In genomic region chr13:29935309-29935981, GRCh38 we compare ENCODE assay signal across 9 cellular contexts.
A peak's percentile ranks its signal among the peaks of the same experiment; 100 is the strongest.
DNase-seq lines count a peak whose midpoint lies in the region; ATAC-seq and TF ChIP-seq lines count a peak whose summit lies in the region.
"Had no signal": no experiment of that assay in that cellular context is flagged by ENCODE, and none has a peak within 500 bp of the region (broad histone marks: within the 10 kb centered on the region; RNA-seq: fewer than 3 reads in every experiment).

No MANE protein-coding gene starts in this region.

- no peak overlapping the region for H3K4me2 ChIP-seq in DND-41 (ENCODE audit: insufficient read depth, low read length)

- peaks cover 4% of the 10 kb centered on the region for H3K4me1 Mint-ChIP-seq in type B pancreatic cell (ENCODE audit: unreplicated experiment)

- no peak for TF ChIP-seq CTCF in DND-41 (IDR thresholded peaks at IDR 0.05; ENCODE audit: borderline replicate concordance, extremely low read depth, low read length, poor library complexity, severe bottlenecking)
- TF ChIP-seq CTCF in mucosa of descending colon (IDR thresholded peaks at IDR 0.05): no peak
- TF ChIP-seq CTCF in type B pancreatic cell (conservative IDR thresholded peaks at IDR 0.05): no peak

- no peaks in the 10 kb centered on the region for H3K79me2 ChIP-seq in DND-41 (ENCODE audit: insufficient read depth, low read length)

- DNase-seq in DND-41 (peak; percentile 43), KG1 (lab: John Stamatoyannopoulos, UW) (peak; percentile 8), mucosa of descending colon (peak in 2 of 3 donors; percentile 47 to 81), type B pancreatic cell (ENCODE audit: extremely low spot score, unreplicated experiment) (no peak), islet precursor cell (no peak), cerebellum (ENCODE audit: low spot score) (no peak)
- DNase-seq in activated CD8-positive, alpha-beta memory T cell treated with anti-CD3 and anti-CD28 coated beads, Interleukin-2, amount 50 U/mL, for 4 hours: peak; percentile 55

- H3K4me3 ChIP-seq in DND-41 (ENCODE audit: low read depth in 1 of 2, low read length in 2 of 2): no peak overlapping the region
- no peak overlapping the region for H3K4me3 ChIP-seq in mucosa of descending colon
- H3K4me3 ChIP-seq: cardiac muscle cell had no signal

- no peak overlapping the region for H3K27ac ChIP-seq in DND-41 (ENCODE audit: low read length)
- H3K27ac ChIP-seq: cardiac muscle cell had no signal

- no peaks in the 10 kb centered on the region for H3K36me3 ChIP-seq in DND-41 (ENCODE audit: insufficient read depth, low read length)
- no peaks in the 10 kb centered on the region for H3K36me3 ChIP-seq in mucosa of descending colon (ENCODE audit: low read depth)
- H3K36me3 ChIP-seq: cardiac muscle cell had no signal

- H3K9me3 Mint-ChIP-seq in type B pancreatic cell: no peaks in the 10 kb centered on the region

- H3K9ac ChIP-seq in DND-41 (ENCODE audit: low read depth, low read length): no peak overlapping the region

- H4K20me1 ChIP-seq in DND-41 (ENCODE audit: insufficient read depth, low read length): no peaks in the 10 kb centered on the region

- H2AFZ ChIP-seq in DND-41 (ENCODE audit: low read depth, low read length): no peak overlapping the region

- H3K36me3 Mint-ChIP-seq in type B pancreatic cell: no peaks in the 10 kb centered on the region

- intact Hi-C loops in mucosa of descending colon (cut with DNase I, micrococcal nuclease): no loop called here

- peaks cover 15% of the 10 kb centered on the region for H3K27me3 ChIP-seq in DND-41 (ENCODE audit: insufficient read depth, low read length, poor library complexity)
- H3K27me3 ChIP-seq: cardiac muscle cell had no signal

- H3K27me3 Mint-ChIP-seq in type B pancreatic cell: peaks cover 16% of the 10 kb centered on the region

- peak; percentile 87 for ATAC-seq in DND-41 (ENCODE audit: insufficient read depth, low read depth)
- ATAC-seq in GM21515 (IDR thresholded peaks at IDR 0.05; ENCODE audit: unreplicated experiment): peak; percentile 94
- ATAC-seq in mucosa of descending colon: peak; percentile 87

- H3K4me1 ChIP-seq in DND-41 (ENCODE audit: insufficient read depth, low read length): no peaks in the 10 kb centered on the region
- peaks cover 5% of the 10 kb centered on the region for H3K4me1 ChIP-seq in mucosa of descending colon (ENCODE audit: low read depth)

- no peak overlapping the region for H3K4me3 Mint-ChIP-seq in type B pancreatic cell

- no peaks in the 10 kb centered on the region for H3K9me3 ChIP-seq in DND-41 (ENCODE audit: insufficient read depth, low read length, severe bottlenecking)
- no peaks in the 10 kb centered on the region for H3K9me3 ChIP-seq in mucosa of descending colon

- H3K27ac Mint-ChIP-seq in type B pancreatic cell: peak overlapping the region; percentile 32

Comparison
In these comparisons a context has a peak if more than half of its experiments do, and no peak if none do; other contexts are left out.
1. DNase-seq: peak in DND-41 (single experiment), KG1 (single experiment), activated CD8-positive, alpha-beta memory T cell treated with anti-CD3 and anti-CD28 coated beads, Interleukin-2, amount 50 U/mL, for 4 hours (single experiment) and mucosa of descending colon (2 of 3); none in type B pancreatic cell (single experiment), islet precursor cell (single experiment) and cerebellum (single experiment).
2. Peak in every context shown above with its lines, with median percentiles within 50 percentile points of each other: ATAC-seq.